ENCODE assay signal across 33 cellular contexts in the genomic region with DNA sequence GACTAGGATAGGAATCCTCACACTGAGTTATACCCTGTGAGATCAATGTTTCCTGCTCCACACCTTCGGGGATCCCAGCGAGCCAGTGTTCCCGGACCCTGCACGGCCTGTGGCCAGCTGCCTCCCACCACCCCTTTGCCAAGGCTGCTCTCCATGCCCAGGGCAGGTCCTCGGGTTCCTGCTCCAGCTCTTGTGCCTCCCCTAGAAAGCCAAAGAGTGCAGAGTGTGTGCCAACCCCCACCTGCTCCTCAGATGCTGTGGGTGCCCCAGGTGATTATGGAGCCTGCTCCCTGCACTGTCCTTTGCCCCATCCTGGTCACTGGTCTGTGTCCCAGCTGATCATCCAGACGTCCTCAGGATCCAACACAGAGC.
"Had no signal": no experiment of that assay in that cellular context is flagged by ENCODE, and none has a peak within 500 bp of the region (broad histone marks: within the 10 kb centered on the region; RNA-seq: fewer than 3 reads in every experiment).

No MANE protein-coding gene starts in this region.

- ATAC-seq: activated CD4-positive, CD25-positive, alpha-beta regulatory T cell treated with anti-CD3 and anti-CD28 coated beads, Interleukin-2, amount 50 U/mL, for 24 hours; activated CD8-positive, alpha-beta T cell treated with anti-CD3 and anti-CD28 coated beads for 36 hours; activated T-helper 17 cell treated with anti-CD3 and anti-CD28 coated beads, Interleukin-2, amount 50 U/mL, for 72 hours; gastroesophageal sphincter; T-helper 17 cell had no signal

- H3K4me3 ChIP-seq: colonic mucosa, esophagus squamous epithelium, gastroesophageal sphincter had no signal

- H3K36me3 ChIP-seq: brain microvascular endothelial cell, colonic mucosa, esophagus squamous epithelium, gastroesophageal sphincter had no signal

- H3K36me3 Mint-ChIP-seq: activated naive CD8-positive, alpha-beta T cell had no signal

- H3K27ac Mint-ChIP-seq: activated B cell treated with CpG ODN at 0.5 μM for 24 hours; activated CD8-positive, alpha-beta T cell treated with anti-CD3 and anti-CD28 coated beads for 36 hours; activated naive CD8-positive, alpha-beta T cell; activated T-helper 17 cell treated with anti-CD3 and anti-CD28 coated beads, Interleukin-2, amount 50 U/mL, for 72 hours; T-helper 17 cell; T-helper 2 cell treated with Interferon-gamma antibody and Interleukin-4, amounts not matched to agents 5 μg/mL and 100 μg/mL, for 36 hours had no signal

- DNase-seq: activated B cell treated with CpG ODN at 0.5 μM for 24 hours; activated CD4-positive, alpha-beta T cell treated with anti-CD3 and anti-CD28 coated beads for 48 hours; activated CD4-positive, alpha-beta T cell treated with anti-CD3 and anti-CD28 coated beads, Interleukin-2, amount 50 U/mL, for 1 hour; activated CD4-positive, alpha-beta T cell treated with anti-CD3 and anti-CD28 coated beads, Interleukin-2, amount 50 U/mL, for 48 hours; activated CD8-positive, alpha-beta memory T cell treated with anti-CD3 and anti-CD28 coated beads for 24 hours; activated CD8-positive, alpha-beta T cell treated with anti-CD3 and anti-CD28 coated beads for 36 hours; activated effector memory CD4-positive, alpha-beta T cell treated with Interleukin-2 at 50 U/mL for 16 hours; activated gamma-delta T cell treated with Interleukin-2 at 50 U/mL for 16 hours; activated naive CD4-positive, alpha-beta T cell treated with anti-CD3 and anti-CD28 coated beads, Interleukin-2, amount 50 U/mL, for 16 hours; activated naive CD4-positive, alpha-beta T cell treated with Interleukin-2 at 50 U/mL for 16 hours; activated T-cell treated with anti-CD3 and anti-CD28 coated beads, Interleukin-2, amount 50 U/mL, for 4 hours; amniotic stem cell; anterior cingulate cortex; brain microvascular endothelial cell; caudate nucleus; colonic mucosa; effector CD8-positive, alpha-beta T cell; esophagus squamous epithelium; foreskin melanocyte; head of caudate nucleus; T-helper 1 cell; T-helper 17 cell; T1000; WERI-Rb-1 had no signal

- FAIRE-seq: astrocyte, endometrium, endothelial cell of umbilical vein had no signal

- H3K4me1 Mint-ChIP-seq: activated B cell treated with CpG ODN at 0.5 μM for 24 hours, T-helper 17 cell had no signal

- H3K27me3 Mint-ChIP-seq: activated B cell treated with CpG ODN at 0.5 μM for 24 hours; activated naive CD8-positive, alpha-beta T cell had no signal

- H3K4me3 Mint-ChIP-seq: activated B cell treated with CpG ODN at 0.5 μM for 24 hours; activated CD8-positive, alpha-beta T cell treated with anti-CD3 and anti-CD28 coated beads for 36 hours; activated naive CD8-positive, alpha-beta T cell; activated T-cell treated with anti-CD3 and anti-CD28 coated beads, Interleukin-2, amount 50 U/mL, for 4 hours; activated T-helper 17 cell treated with anti-CD3 and anti-CD28 coated beads, Interleukin-2, amount 50 U/mL, for 72 hours; T-helper 17 cell; T-helper 2 cell treated with Interferon-gamma antibody and Interleukin-4, amounts not matched to agents 5 μg/mL and 100 μg/mL, for 36 hours had no signal

- H3K4me1 ChIP-seq: colonic mucosa, esophagus squamous epithelium, gastroesophageal sphincter had no signal

- H3K9me3 Mint-ChIP-seq: activated CD8-positive, alpha-beta T cell treated with anti-CD3 and anti-CD28 coated beads for 36 hours; activated T-cell treated with anti-CD3 and anti-CD28 coated beads, Interleukin-2, amount 50 U/mL, for 4 hours; T-helper 2 cell treated with Interferon-gamma antibody and Interleukin-4, amounts not matched to agents 5 μg/mL and 100 μg/mL, for 36 hours had no signal

- H3K27me3 ChIP-seq: brain microvascular endothelial cell, colonic mucosa, gastroesophageal sphincter had no signal

- H3K9me3 ChIP-seq: colonic mucosa, esophagus squamous epithelium, gastroesophageal sphincter had no signal

- H3K27ac ChIP-seq: brain microvascular endothelial cell, colonic mucosa, epithelial cell of prostate, esophagus squamous epithelium, gastroesophageal sphincter, WERI-Rb-1 had no signal
